Comparison of ENCODE assay signal across 8 cellular contexts in genomic region chr19:8001995-8002849, GRCh38. TPM values are rescaled to one million over a fixed set of nuclear protein-coding genes. Genes with fewer than 3 reads are reported as not detected.
DNase-seq lines count a peak whose midpoint lies in the region; ATAC-seq and TF ChIP-seq lines count a peak whose summit lies in the region.

No MANE protein-coding gene starts in this region.

- H3K27me3 ChIP-seq in DND-41 (ENCODE audit: insufficient read depth, low read length, poor library complexity): no peaks in the 10 kb centered on the region

- H3K36me3 ChIP-seq in DND-41 (ENCODE audit: insufficient read depth, low read length): peaks cover 43% of the 10 kb centered on the region

- peak overlapping the region; percentile 47 for H3K4me2 ChIP-seq in DND-41 (ENCODE audit: insufficient read depth, low read length)

- peaks cover 47% of the 10 kb centered on the region for H3K4me1 ChIP-seq in DND-41 (ENCODE audit: insufficient read depth, low read length)

- peak overlapping the region; percentile 80 for H3K27ac Mint-ChIP-seq in activated CD8-positive, alpha-beta memory T cell treated with anti-CD3 and anti-CD28 coated beads, Interleukin-2, amount 10 ng/mL, durations not matched to agents 7 days and 5 days
- peak overlapping the region; percentile 92 for H3K27ac Mint-ChIP-seq in endothelial cell (ENCODE audit: unreplicated experiment)

- no peak overlapping the region for H2AFZ ChIP-seq in DND-41 (ENCODE audit: low read depth, low read length)

- H3K27me3 Mint-ChIP-seq in activated CD8-positive, alpha-beta memory T cell treated with anti-CD3 and anti-CD28 coated beads, Interleukin-2, amount 10 ng/mL, durations not matched to agents 7 days and 5 days: no peaks in the 10 kb centered on the region
- peaks cover 9% of the 10 kb centered on the region for H3K27me3 Mint-ChIP-seq in endothelial cell (ENCODE audit: unreplicated experiment)

- peaks cover 4% of the 10 kb centered on the region for H3K36me3 Mint-ChIP-seq in activated CD8-positive, alpha-beta memory T cell treated with anti-CD3 and anti-CD28 coated beads, Interleukin-2, amount 10 ng/mL, durations not matched to agents 7 days and 5 days
- peaks cover 13% of the 10 kb centered on the region for H3K36me3 Mint-ChIP-seq in endothelial cell (ENCODE audit: low read depth, unreplicated experiment)

- TF ChIP-seq CTCF in DND-41 (IDR thresholded peaks at IDR 0.05; ENCODE audit: borderline replicate concordance, extremely low read depth, low read length, poor library complexity, severe bottlenecking) (peak; percentile 95), endothelial cell (IDR thresholded peaks at IDR 0.05; ENCODE audit: unreplicated experiment) (peak; percentile 88)

- CTCF ChIA-PET in activated CD8-positive, alpha-beta memory T cell treated with anti-CD3 and anti-CD28 coated beads, Interleukin-2, amount 10 ng/mL, durations not matched to agents 7 days and 5 days (lab: Charles Lee): interaction anchor here (0.6 to 6.8 kb wide), 21 partner anchors 10 to 411 kb away, joined by 3 to 74 read pairs (median 3); partner anchors contain the start of genes CCL25, CERS4, MARCHF2 and TIMM44

- peaks cover 96% of the 10 kb centered on the region for H3K79me2 ChIP-seq in DND-41 (ENCODE audit: insufficient read depth, low read length)

- H3K9me3 ChIP-seq in DND-41 (ENCODE audit: insufficient read depth, low read length, severe bottlenecking): no peaks in the 10 kb centered on the region

- H3K9ac ChIP-seq in DND-41 (ENCODE audit: low read depth, low read length): peak overlapping the region; percentile 13

- peak overlapping the region; percentile 77 for H3K4me3 Mint-ChIP-seq in activated CD8-positive, alpha-beta memory T cell treated with anti-CD3 and anti-CD28 coated beads, Interleukin-2, amount 10 ng/mL, durations not matched to agents 7 days and 5 days
- H3K4me3 Mint-ChIP-seq in endothelial cell (ENCODE audit: unreplicated experiment): peak overlapping the region; percentile 84

- peak overlapping the region; percentile 55 for H3K27ac ChIP-seq in DND-41 (ENCODE audit: low read length)

- peaks cover 47% of the 10 kb centered on the region for H3K4me1 Mint-ChIP-seq in activated CD8-positive, alpha-beta memory T cell treated with anti-CD3 and anti-CD28 coated beads, Interleukin-2, amount 10 ng/mL, durations not matched to agents 7 days and 5 days
- peaks cover 34% of the 10 kb centered on the region for H3K4me1 Mint-ChIP-seq in endothelial cell (ENCODE audit: unreplicated experiment)

- DNase-seq in DND-41: peak; percentile 69
- DNase-seq in NOMO-1 treated with DMSO at 0.1 percent for 48 hours (lab: John Stamatoyannopoulos, UW; ENCODE audit: unreplicated experiment): peak; percentile 80
- peak; percentile 85 for DNase-seq in activated CD8-positive, alpha-beta memory T cell treated with anti-CD3 and anti-CD28 coated beads, Interleukin-2, amount 10 ng/mL, durations not matched to agents 7 days and 5 days
- peak; percentile 97 for DNase-seq in endothelial cell (ENCODE audit: low spot score)
- DNase-seq in mesenteric fat pad (ENCODE audit: low spot score): peak; percentile 95
- DNase-seq in stimulated activated CD8-positive, alpha-beta memory T cell treated with anti-CD3 and anti-CD28 coated beads, Interleukin-12 subunit alpha, Interleukin-12 subunit beta, amount 100 ng/mL, for 4 hours (ENCODE audit: low read depth): peak; percentile 58

- H3K9me3 Mint-ChIP-seq in activated CD8-positive, alpha-beta memory T cell treated with anti-CD3 and anti-CD28 coated beads, Interleukin-2, amount 10 ng/mL, durations not matched to agents 7 days and 5 days (ENCODE audit: low read depth): no peaks in the 10 kb centered on the region
- no peaks in the 10 kb centered on the region for H3K9me3 Mint-ChIP-seq in endothelial cell (ENCODE audit: unreplicated experiment)

- ATAC-seq in DND-41 (ENCODE audit: insufficient read depth, low read depth) (peak; percentile 39), HG03175 (IDR thresholded peaks at IDR 0.05; ENCODE audit: unreplicated experiment) (peak; percentile 45), GM21515 (IDR thresholded peaks at IDR 0.05; ENCODE audit: unreplicated experiment) (no peak)
- ATAC-seq in activated CD8-positive, alpha-beta memory T cell treated with anti-CD3 and anti-CD28 coated beads, Interleukin-2, amount 10 ng/mL, durations not matched to agents 7 days and 5 days: peak; percentile 46

- peak overlapping the region in 1 of 2 experiments; percentile 31; a peak in 2 of 4 replicates for H3K4me3 ChIP-seq in DND-41 (ENCODE audit: low read depth in 1 of 2, low read length in 2 of 2)

- H4K20me1 ChIP-seq in DND-41 (ENCODE audit: insufficient read depth, low read length): peaks cover 74% of the 10 kb centered on the region

RNA-seq across cellular contexts. Expression of gene ELAVL1, which starts 3.2 kb away (rescaled TPM):
- total RNA-seq in activated CD8-positive, alpha-beta memory T cell treated with anti-CD3 and anti-CD28 coated beads, Interleukin-2, amount 10 ng/mL, durations not matched to agents 7 days and 5 days: 100 to 1,000 TPM; 119 to 150 TPM
- total RNA-seq in endothelial cell (ENCODE audit: unreplicated experiment) (135 TPM), mesenteric fat pad (60.2 TPM)

RNA-seq across cellular contexts. Expression of gene CCL25, which starts 50.3 kb away (rescaled TPM):
- total RNA-seq in activated CD8-positive, alpha-beta memory T cell treated with anti-CD3 and anti-CD28 coated beads, Interleukin-2, amount 10 ng/mL, durations not matched to agents 7 days and 5 days: not detected
- total RNA-seq in endothelial cell (ENCODE audit: unreplicated experiment) (not detected), mesenteric fat pad (not detected)

RNA-seq across cellular contexts. Expression of gene TIMM44, which starts 58.8 kb away (rescaled TPM):
- total RNA-seq in activated CD8-positive, alpha-beta memory T cell treated with anti-CD3 and anti-CD28 coated beads, Interleukin-2, amount 10 ng/mL, durations not matched to agents 7 days and 5 days: 10 to 100 TPM; 63.7 to 76.4 TPM
- total RNA-seq in endothelial cell (ENCODE audit: unreplicated experiment) (46.5 TPM), mesenteric fat pad (48.9 TPM)
